8 cellular contexts compared by ENCODE assay signal in the genomic region with DNA sequence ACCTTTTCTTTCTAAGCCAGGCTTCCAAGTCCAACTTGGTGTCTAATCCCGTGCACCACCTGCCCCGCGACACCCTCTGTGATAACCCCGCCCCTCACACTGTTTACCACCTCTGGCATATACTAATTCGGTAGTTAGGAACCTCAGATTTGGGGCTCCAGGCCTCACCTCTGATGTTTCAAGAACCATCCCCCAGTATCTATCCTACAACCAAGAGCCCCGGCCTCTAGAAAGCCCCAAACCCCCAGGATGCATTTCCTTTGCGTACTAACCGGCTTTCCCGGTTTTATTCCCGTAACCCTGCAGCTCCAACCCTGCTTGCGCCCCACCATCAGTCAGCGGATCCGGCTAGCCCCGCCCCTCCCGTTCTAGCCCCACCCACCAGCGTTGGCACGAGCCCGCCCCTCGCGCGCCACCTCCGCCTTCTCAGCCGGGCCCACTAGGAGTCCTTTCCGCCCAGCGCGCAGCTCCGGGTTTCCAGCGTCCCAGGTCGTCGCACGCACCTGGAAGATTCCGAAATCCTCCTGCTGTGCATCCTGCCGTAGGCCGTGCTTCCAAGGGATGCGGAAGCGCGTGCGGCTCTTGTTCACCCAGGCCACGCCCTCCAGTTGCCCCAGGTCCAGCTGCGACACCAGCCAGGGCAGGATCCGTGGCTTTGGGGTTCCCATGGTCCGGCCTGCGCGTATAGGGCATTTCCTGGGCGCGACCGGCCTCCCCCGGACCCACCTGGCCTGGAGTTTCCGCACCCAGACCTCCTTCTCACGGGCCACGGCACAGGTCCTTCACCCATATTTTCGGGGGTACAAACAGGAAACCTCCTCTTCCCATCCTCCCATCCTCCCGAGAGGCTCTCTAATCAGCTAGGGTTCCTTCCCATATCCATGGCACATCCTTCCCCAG. TPM values are rescaled to one million over a fixed set of nuclear protein-coding genes. Genes with fewer than 3 reads are reported as not detected.
A peak's percentile ranks its signal among the peaks of the same experiment; 100 is the strongest.
DNase-seq lines count a peak whose midpoint lies in the region; ATAC-seq, FAIRE-seq and TF ChIP-seq lines count a peak whose summit lies in the region.

No MANE protein-coding gene starts in this region.

- H3K27me3 ChIP-seq in Caco-2 (replicated peaks; ENCODE audit: control insufficient read depth, insufficient read depth, low read length) (no peaks in the 10 kb centered on the region), bronchial epithelial cell (ENCODE audit: control insufficient read depth, insufficient read depth, low read length) (no peaks in the 10 kb centered on the region), spleen (replicated peaks in 1 of 7) (no peaks in the 10 kb centered on the region)

- intact Hi-C loops in Caco-2 (cut with micrococcal nuclease; ENCODE audit: unreplicated experiment) (loop anchor here (1.0 kb wide), 2 partner anchors 12 to 24 kb away; a partner anchor contains a TSS), spleen (cut with DNase I; ENCODE audit: low total_unique reads) (loop anchor here (10.0 kb wide), 1 partner anchor 70 kb away; a partner anchor contains a TSS)

- H3K27me3 Mint-ChIP-seq in Caco-2 (ENCODE audit: insufficient read depth, unreplicated experiment) (no peaks in the 10 kb centered on the region), WTC11 (ENCODE audit: low read depth) (no peaks in the 10 kb centered on the region; the same call in 1 of the 2 replicates)

- WGBS in spleen, 5 donors: 0 to 1% (median 0%) methylated on average over 44 to 53 of the region's 53 CpGs

- DNase-seq in Caco-2: peak; percentile 93 to 95
- DNase-seq in HCEC 1CT: peak; percentile 79
- peak; percentile 89 for DNase-seq in NCI-H2171 treated with DMSO at 0.1 percent for 48 hours (lab: John Stamatoyannopoulos, UW)
- DNase-seq in WTC11 (ENCODE audit: low spot score): peak; percentile 95
- peak; percentile 90 for DNase-seq in bronchial epithelial cell (ENCODE audit: low read depth)
- DNase-seq in inferior parietal cortex (ENCODE audit: extremely low spot score): peak; percentile 75
- peak; percentile 97 for DNase-seq in spleen

- H3K4me1 ChIP-seq in Caco-2 (peaks cover 13% of the 10 kb centered on the region; the same call in 1 of the 2 replicates), spleen (peaks cover 15 to 53% (median 37%) of the 10 kb centered on the region in 6 donors)

- peak in 1 of 3 donors; percentile 21 for TF ChIP-seq POLR2A in spleen (IDR thresholded peaks at IDR 0.05)

- H3K9me3 Mint-ChIP-seq in Caco-2 (ENCODE audit: unreplicated experiment) (no peaks in the 10 kb centered on the region), WTC11 (peaks cover 7% of the 10 kb centered on the region)

- H3K4me1 Mint-ChIP-seq in Caco-2 (ENCODE audit: low read depth, unreplicated experiment) (peaks cover 18% of the 10 kb centered on the region), WTC11 (peaks cover 12% of the 10 kb centered on the region)

- H3K9me3 ChIP-seq in Caco-2: peaks cover 8% of the 10 kb centered on the region
- no peaks in the 10 kb centered on the region for H3K9me3 ChIP-seq in spleen

- peak; percentile 71 for ATAC-seq in WTC11
- no peak for ATAC-seq in HG03025 (IDR thresholded peaks at IDR 0.05; ENCODE audit: low FRiP score, unreplicated experiment)

- H3K4me3 Mint-ChIP-seq in Caco-2 (ENCODE audit: unreplicated experiment) (peak overlapping the region; percentile 93), WTC11 (peak overlapping the region; percentile 98)

- no peak for TF ChIP-seq CTCF in Caco-2 (IDR thresholded peaks at IDR 0.05; ENCODE audit: insufficient read depth in 1 of 2, low read depth in 1 of 2, low read length in 1 of 2, severe bottlenecking in 1 of 2, unreplicated experiment in 1 of 2)
- no peak for TF ChIP-seq CTCF in WTC11 (IDR thresholded peaks at IDR 0.05)
- TF ChIP-seq CTCF in bronchial epithelial cell (IDR thresholded peaks at IDR 0.05; ENCODE audit: insufficient read depth, low read length, severe bottlenecking): peak; percentile 11
- TF ChIP-seq CTCF in spleen (IDR thresholded peaks at IDR 0.05 in 8 of 11, conservative IDR thresholded peaks at IDR 0.05 in 3 of 11): peak in 10 of 11 experiments; percentile 9 to 76 (median 49)

- peak overlapping the region; percentile 86 to 96 (median 93) for H3K27ac ChIP-seq in spleen

- H3K36me3 Mint-ChIP-seq in Caco-2 (ENCODE audit: insufficient read depth, unreplicated experiment) (peaks cover 80% of the 10 kb centered on the region), WTC11 (peaks cover 45% of the 10 kb centered on the region)

- CTCF ChIA-PET in Caco-2 (lab: Charles Lee) (interaction anchor here (0.6 to 2.0 kb wide), 6 partner anchors 9 to 94 kb away, joined by 4 to 14 read pairs (median 7); a partner anchor contains a TSS), WTC11 (lab: Charles Lee) (interaction anchor here (0.6 to 3.6 kb wide), 17 partner anchors 10 to 302 kb away, joined by 3 to 35 read pairs (median 4); a partner anchor contains a TSS)

- H3K36me3 ChIP-seq in Caco-2 (ENCODE audit: control insufficient read depth, insufficient read depth, low read length) (peaks cover 10% of the 10 kb centered on the region), bronchial epithelial cell (ENCODE audit: control insufficient read depth, insufficient read depth, low read length) (peaks cover 19% of the 10 kb centered on the region), spleen (peaks cover 4 to 59% (median 34%) of the 10 kb centered on the region in 6 donors)

- POLR2A ChIA-PET in Caco-2 (lab: Charles Lee) (interaction anchor here (0.6 to 2.6 kb wide), 8 partner anchors 12 to 514 kb away, joined by 3 to 24 read pairs (median 6); a partner anchor contains a TSS), WTC11 (lab: Charles Lee) (interaction anchor here (0.8 to 2.7 kb wide), 7 partner anchors 12 to 106 kb away, joined by 4 to 29 read pairs (median 6); a partner anchor contains a TSS)

- FAIRE-seq in bronchial epithelial cell (lab: Jason Lieb, UNC): no peak

- H3K4me3 ChIP-seq in Caco-2 (ENCODE audit: low read depth, low read length): peak overlapping the region; percentile 86
- peak overlapping the region; percentile 68 for H3K4me3 ChIP-seq in bronchial epithelial cell (ENCODE audit: low read depth, low read length)
- peak overlapping the region; percentile 68 to 95 (median 89) for H3K4me3 ChIP-seq in spleen

- peak overlapping the region; percentile 89 for H3K27ac Mint-ChIP-seq in Caco-2 (ENCODE audit: unreplicated experiment)
- peak overlapping the region; percentile 98 for H3K27ac Mint-ChIP-seq in WTC11

- BruUV-seq in Caco-2 (replicated peaks; lab: Mats Ljungman, UMichigan): no TSS peak

TF ChIP-seq in WTC11, 78 proteins besides CTCF, POLR2A, EP300 and RAD21 (continues in another document):
- TF ChIP-seq NR2C2 (CRISPR knock-in tag; IDR thresholded peaks at IDR 0.05): no peak
- TF ChIP-seq, protein P1, sequence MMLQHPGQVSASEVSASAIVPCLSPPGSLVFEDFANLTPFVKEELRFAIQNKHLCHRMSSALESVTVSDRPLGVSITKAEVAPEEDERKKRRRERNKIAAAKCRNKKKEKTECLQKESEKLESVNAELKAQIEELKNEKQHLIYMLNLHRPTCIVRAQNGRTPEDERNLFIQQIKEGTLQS (CRISPR knock-in tag; conservative IDR thresholded peaks at IDR 0.05): no peak
- no peak for TF ChIP-seq SOX15 (CRISPR knock-in tag; IDR thresholded peaks at IDR 0.05)
- 0 out of 2 replicates have a peak, but pooled peaks have one; percentile 18 for TF ChIP-seq JUN (CRISPR knock-in tag; IDR thresholded peaks at IDR 0.05)
- no peak for TF ChIP-seq ZNF219 (CRISPR knock-in tag; IDR thresholded peaks at IDR 0.05; ENCODE audit: borderline replicate concordance)

RNA-seq across cellular contexts. Expression of a gene that starts 1.2 kb away (rescaled TPM):
- total RNA-seq in Caco-2 (2022) (125 and 131 TPM in 2 replicates), WTC11 (2021) (149 to 165 TPM (median 154 TPM) in 3 replicates), bronchial epithelial cell (97.9 and 128 TPM in 2 replicates), spleen (100 to 1,000 TPM in 4 of 7 donors, 10 to 100 TPM in 3; 87.9 to 150 (median 127) TPM)
- 100 to 1,000 TPM; 127 to 294 (median 276) TPM for polyA plus RNA-seq in spleen

RNA-seq across cellular contexts. Expression of a gene that starts 1.3 kb away (rescaled TPM):
- total RNA-seq in Caco-2 (2022) (103 and 111 TPM in 2 replicates), WTC11 (2021) (139 to 146 TPM (median 140 TPM) in 3 replicates), bronchial epithelial cell (2.4 and 2.9 TPM in 2 replicates), spleen (10 to 100 TPM in 6 of 7 donors, 1 to 10 TPM in 1; 7.8 to 26.6 (median 16.3) TPM)
- polyA plus RNA-seq in spleen: 10 to 100 TPM; 26.5 to 36.7 (median 30.1) TPM

RNA-seq across cellular contexts. Expression of a gene that starts 12.7 kb away (rescaled TPM):
- total RNA-seq in Caco-2 (2022) (326 and 343 TPM in 2 replicates), WTC11 (2021) (500 to 527 TPM (median 518 TPM) in 3 replicates), bronchial epithelial cell (295 and 543 TPM in 2 replicates), spleen (100 to 1,000 TPM; 108 to 136 (median 115) TPM)
- polyA plus RNA-seq in spleen: 100 to 1,000 TPM; 114 to 175 (median 134) TPM

RNA-seq across cellular contexts. Expression of a gene that starts 22.4 kb away (rescaled TPM):
- total RNA-seq in Caco-2 (2022) (83.4 and 89.5 TPM in 2 replicates), WTC11 (2021) (103 to 109 TPM (median 105 TPM) in 3 replicates), bronchial epithelial cell (5.5 and 9.6 TPM in 2 replicates), spleen (10 to 100 TPM; 21.9 to 66.2 (median 57.0) TPM)
- polyA plus RNA-seq in spleen: 10 to 100 TPM in 1 of 3 donors, 1 to 10 TPM in 2; 7.5 to 21.3 (median 7.6) TPM

RNA-seq across cellular contexts. Expression of a gene that starts 24.5 kb away (rescaled TPM):
- total RNA-seq in Caco-2 (2022) (10.6 and 11.3 TPM in 2 replicates), WTC11 (2021) (11.4 to 17.9 TPM (median 15.7 TPM) in 3 replicates), bronchial epithelial cell (24.2 and 44.4 TPM in 2 replicates), spleen (10 to 100 TPM; 30.9 to 57.6 (median 44.4) TPM)
- 100 to 1,000 TPM in 1 of 3 donors, 10 to 100 TPM in 2; 66.5 to 106 (median 98.2) TPM for polyA plus RNA-seq in spleen

Comparison
In these comparisons a context has a peak if more than half of its experiments do, and no peak if none do; other contexts are left out.
1. CTCF ChIP-seq: peak in bronchial epithelial cell (single experiment) and spleen (10 of 11); none in Caco-2 (0 of 2) and WTC11 (single experiment).
2. Peak in every context shown above with its lines, with median percentiles within 50 percentile points of each other: DNase-seq and H3K4me3 ChIP-seq.